19 cellular contexts compared by ENCODE assay signal in genomic region chr1:184930645-184931044, GRCh38. TPM values are rescaled to one million over a fixed set of nuclear protein-coding genes. Genes with fewer than 3 reads are reported as not detected.
A peak's percentile ranks its signal among the peaks of the same experiment; 100 is the strongest.
DNase-seq lines count a peak whose midpoint lies in the region; ATAC-seq and TF ChIP-seq lines count a peak whose summit lies in the region.
"Had no signal": no experiment of that assay in that cellular context is flagged by ENCODE, and none has a peak within 500 bp of the region (broad histone marks: within the 10 kb centered on the region; RNA-seq: fewer than 3 reads in every experiment).

No MANE protein-coding gene starts in this region.

- no peaks in the 10 kb centered on the region for H3K9me3 ChIP-seq in PC-3 (ENCODE audit: low read length)
- no peaks in the 10 kb centered on the region for H3K9me3 ChIP-seq in mucosa of descending colon
- no peaks in the 10 kb centered on the region for H3K9me3 ChIP-seq in adrenal gland (replicated peaks in 1 of 3)
- H3K9me3 ChIP-seq: Peyer's patch, right lobe of liver, vagina had no signal

- H3K27me3 ChIP-seq in PC-3 (ENCODE audit: low read length) = no peaks in the 10 kb centered on the region
- no peaks in the 10 kb centered on the region for H3K27me3 ChIP-seq in adrenal gland
- H3K27me3 ChIP-seq: Peyer's patch, right lobe of liver, vagina had no signal

- H3K4me1 ChIP-seq in PC-3 (ENCODE audit: insufficient read depth, low read length) = peaks cover 18% of the 10 kb centered on the region
- H3K4me1 ChIP-seq in mucosa of descending colon (ENCODE audit: low read depth) = no peaks in the 10 kb centered on the region
- H3K4me1 ChIP-seq in adrenal gland (replicated peaks in 1 of 2) = no peaks in the 10 kb centered on the region
- H3K4me1 ChIP-seq: right lobe of liver had no signal

- TF ChIP-seq CTCF in PC-3 (conservative IDR thresholded peaks at IDR 0.05; ENCODE audit: low read depth, low read length) (no peak), mucosa of descending colon (IDR thresholded peaks at IDR 0.05) (no peak), adrenal gland (IDR thresholded peaks at IDR 0.05) (no peak)

- TF ChIP-seq POLR2A in adrenal gland (IDR thresholded peaks at IDR 0.05) = no peak

- DNase-seq in DMS79 treated with DMSO at 0.1 percent for 48 hours (lab: John Stamatoyannopoulos, UW) (peak; percentile 13), KBM-7 (peak; percentile 67), PC-3 (peak; percentile 57), mucosa of descending colon (no peak), adrenal gland (no peak)
- DNase-seq: activated CD4-positive, alpha-beta T cell treated with anti-CD3 and anti-CD28 coated beads, Interleukin-2, amount 50 U/mL, for 1 hour; activated gamma-delta T cell; C1 segment of cervical spinal cord; effector CD4-positive, alpha-beta T cell; Kasumi-1; mammary epithelial cell; Peyer's patch; right lobe of liver; stimulated activated CD4-positive, alpha-beta T cell treated with anti-CD3 and anti-CD28 coated beads, Interleukin-4, amount 100 ng/mL, for 24 hours; T-cell had no signal

- no TSS peak for BruUV-seq in PC-3 (replicated peaks; lab: Mats Ljungman, UMichigan)

- WGBS in adrenal gland, 4 donors = 84 to 95% (median 88%) methylated on average over 3 of the region's 3 CpGs

- ATAC-seq in PC-3 = peak; percentile 46
- ATAC-seq in mucosa of descending colon = peak; percentile 93
- ATAC-seq in GM18502 (IDR thresholded peaks at IDR 0.05; ENCODE audit: poor library complexity, unreplicated experiment) = no peak
- ATAC-seq in GM21723 (IDR thresholded peaks at IDR 0.05; ENCODE audit: unreplicated experiment) = no peak
- ATAC-seq: GM23338 had no signal

- intact Hi-C loops in PC-3 (cut with micrococcal nuclease) (no loop called here), mucosa of descending colon (cut with DNase I, micrococcal nuclease) (no loop called here), adrenal gland (cut with DNase I) (no loop called here)

- H2AFZ ChIP-seq in PC-3 (ENCODE audit: low read length) = no peak overlapping the region
- H2AFZ ChIP-seq: GM23338 had no signal

- H3K36me3 ChIP-seq in PC-3 (ENCODE audit: low read depth, low read length) = no peaks in the 10 kb centered on the region
- no peaks in the 10 kb centered on the region for H3K36me3 ChIP-seq in mucosa of descending colon (ENCODE audit: low read depth)
- H3K36me3 ChIP-seq in adrenal gland (replicated peaks in 1 of 2) = no peaks in the 10 kb centered on the region
- H3K36me3 ChIP-seq: Peyer's patch, right lobe of liver, vagina had no signal

- POLR2A ChIA-PET in PC-3 (lab: Charles Lee; ENCODE audit: unreplicated experiment) = no interaction called here

- in situ Hi-C loops in KBM-7 (cut with MboI; ENCODE audit: low pct_unique_long_range_greater_than_20kb, low sequenced_read_pairs) = no loop called here

- peak overlapping the region; percentile 48 for H3K4me3 ChIP-seq in PC-3 (ENCODE audit: low read length)
- no peak overlapping the region for H3K4me3 ChIP-seq in mucosa of descending colon
- H3K4me3 ChIP-seq in adrenal gland = no peak overlapping the region
- H3K4me3 ChIP-seq: GM23338, Peyer's patch, right lobe of liver, vagina had no signal

- no peaks in the 10 kb centered on the region for H3K79me2 ChIP-seq in PC-3 (ENCODE audit: low read length)

- peak overlapping the region; percentile 81 for H3K4me2 ChIP-seq in PC-3 (ENCODE audit: low read length)
- H3K4me2 ChIP-seq: GM23338 had no signal

- H4K20me1 ChIP-seq in PC-3 (ENCODE audit: low read length) = no peaks in the 10 kb centered on the region

- CTCF ChIA-PET in PC-3 (lab: Charles Lee) = no interaction called here

- no peak overlapping the region for H3K9ac ChIP-seq in PC-3 (ENCODE audit: low read length)

- H3K9me2 ChIP-seq in PC-3 (replicated peaks; ENCODE audit: low read length) = no peaks in the 10 kb centered on the region

- H3K27ac ChIP-seq in PC-3 (ENCODE audit: low read length) = peak overlapping the region; percentile 29
- H3K27ac ChIP-seq in adrenal gland = no peak overlapping the region
- H3K27ac ChIP-seq: Peyer's patch, right lobe of liver, vagina had no signal

- H3F3A ChIP-seq in PC-3 (ENCODE audit: low read length, unreplicated experiment) = no peaks in the 10 kb centered on the region

RNA-seq across cellular contexts. Expression of gene NIBAN1, which starts 43.7 kb away (rescaled TPM):
- 6.9 and 8.2 TPM in 2 replicates for total RNA-seq in PC-3 (2014; rRNA removed)
- 100 to 1,000 TPM in 1 of 3 donors, 10 to 100 TPM in 1, 1 to 10 TPM in 1; 6.5 to 209 (median 17.2) TPM for total RNA-seq in mucosa of descending colon
- 10 to 100 TPM in 6 of 8 donors, 1 to 10 TPM in 2; 5.3 to 30.6 (median 19.9) TPM for total RNA-seq in adrenal gland
- polyA plus RNA-seq in adrenal gland = 1 to 10 TPM; 3.8 to 7.2 (median 5.8) TPM

Comparison
In these comparisons a context has a peak if more than half of its experiments do, and no peak if none do; other contexts are left out.
1. DNase-seq: peak in DMS79 treated with DMSO at 0.1 percent for 48 hours (single experiment), KBM-7 (single experiment) and PC-3 (single experiment); none in mucosa of descending colon (0 of 3) and adrenal gland (0 of 7).
2. ATAC-seq: peak in PC-3 (single experiment) and mucosa of descending colon (single experiment); none in GM18502 (single experiment) and GM21723 (single experiment).